20 cellular contexts compared by ENCODE assay signal in genomic region chr10:1107679-1108078, GRCh38. TPM values are rescaled to one million over a fixed set of nuclear protein-coding genes. Genes with fewer than 3 reads are reported as not detected.
DNase-seq lines count a peak whose midpoint lies in the region; ATAC-seq and TF ChIP-seq lines count a peak whose summit lies in the region.
"Had no signal": no experiment of that assay in that cellular context is flagged by ENCODE, and none has a peak within 500 bp of the region (broad histone marks: within the 10 kb centered on the region; RNA-seq: fewer than 3 reads in every experiment).

No MANE protein-coding gene starts in this region.

- H3K36me3 ChIP-seq in GM23338 (ENCODE audit: insufficient read depth) (no peaks in the 10 kb centered on the region; the same call in 1 of the 2 replicates), mucosa of rectum (ENCODE audit: control insufficient read depth in 2 of 2, insufficient read depth in 2 of 2, low read length in 2 of 2) (peaks cover 49 to 68% of the 10 kb centered on the region in 2 donors), prostate gland (no peaks in the 10 kb centered on the region), tibial artery (peaks cover 63 to 95% (median 73%) of the 10 kb centered on the region in 3 donors)

- peak; percentile 36 for DNase-seq in NCI-H345 (lab: John Stamatoyannopoulos, UW)
- no peak for DNase-seq in NCI-H345 treated with DMSO at 0.1 percent for 48 hours (lab: John Stamatoyannopoulos, UW; ENCODE audit: unreplicated experiment)
- DNase-seq in GM23338 (ENCODE audit: low spot score): no peak
- DNase-seq in T-helper 17 cell: no peak
- no peak for DNase-seq in prostate gland (ENCODE audit: low spot score)
- DNase-seq in germinal center (ENCODE audit: low spot score): no peak
- DNase-seq in tibial artery: no peak
- DNase-seq: activated CD4-positive, CD25-positive, alpha-beta regulatory T cell treated with anti-CD3 and anti-CD28 coated beads, Interleukin-2, amount 50 U/mL, for 72 hours; activated effector memory CD4-positive, alpha-beta T cell treated with Interleukin-2 at 50 U/mL for 16 hours; caudate nucleus; DND-41; left ventricle myocardium inferior; MV-4-11; NCI-H2171; retina; RPMI8226 had no signal

- H3K9me3 ChIP-seq in T-helper 17 cell (ENCODE audit: control insufficient read depth, low read length, poor library complexity, severe bottlenecking) (no peaks in the 10 kb centered on the region), mucosa of rectum (ENCODE audit: control insufficient read depth in 2 of 2, low read length in 2 of 2) (no peaks in the 10 kb centered on the region), prostate gland (no peaks in the 10 kb centered on the region), tibial artery (no peaks in the 10 kb centered on the region)
- H3K9me3 ChIP-seq: A549, left ventricle myocardium inferior had no signal

- TF ChIP-seq CTCF in GM23338 (conservative IDR thresholded peaks at IDR 0.05; ENCODE audit: low read depth in 2 of 2) (no peak), prostate gland (IDR thresholded peaks at IDR 0.05) (no peak), tibial artery (IDR thresholded peaks at IDR 0.05) (no peak)

- no peak overlapping the region for H3K9ac ChIP-seq in mucosa of rectum (ENCODE audit: low read depth in 1 of 2, low read length in 2 of 2)

- H3K4me1 ChIP-seq in GM23338 (ENCODE audit: insufficient read depth): peaks cover 8% of the 10 kb centered on the region
- peaks cover 11 to 17% of the 10 kb centered on the region in 2 donors for H3K4me1 ChIP-seq in mucosa of rectum (ENCODE audit: control insufficient read depth in 2 of 2, insufficient read depth in 2 of 2, low read length in 2 of 2)
- H3K4me1 ChIP-seq in prostate gland (replicated peaks): no peaks in the 10 kb centered on the region
- H3K4me1 ChIP-seq in tibial artery: no peaks in the 10 kb centered on the region

- no peak overlapping the region for H3K4me2 ChIP-seq in GM23338
- H3K4me2 ChIP-seq: A549 had no signal

- H3K4me3 Mint-ChIP-seq in GM23338 (no peak overlapping the region), T-helper 17 cell (no peak overlapping the region)

- H3K9me2 ChIP-seq in GM23338 (ENCODE audit: insufficient read depth): no peaks in the 10 kb centered on the region

- peaks cover 8% of the 10 kb centered on the region for H3K27me3 Mint-ChIP-seq in GM23338 (ENCODE audit: insufficient read depth, low read depth, poor library complexity)
- H3K27me3 Mint-ChIP-seq in T-helper 17 cell: no peaks in the 10 kb centered on the region

- H3F3A ChIP-seq in GM23338 (replicated peaks; ENCODE audit: low read depth): no peaks in the 10 kb centered on the region

- WGBS in prostate gland: 82% methylated on average over 6 of the region's 6 CpGs

- ATAC-seq in GM23338: no peak
- ATAC-seq in T-helper 17 cell: no peak
- ATAC-seq: A549, HCT116 had no signal

- peaks cover 29% of the 10 kb centered on the region for H3K4me1 Mint-ChIP-seq in GM23338
- H3K4me1 Mint-ChIP-seq in T-helper 17 cell: peaks cover 24% of the 10 kb centered on the region

- no peak overlapping the region for H3K27ac Mint-ChIP-seq in GM23338
- H3K27ac Mint-ChIP-seq in T-helper 17 cell: peak overlapping the region; percentile 99

- peaks cover 58% of the 10 kb centered on the region for H3K36me3 Mint-ChIP-seq in GM23338 (ENCODE audit: low read depth)
- H3K36me3 Mint-ChIP-seq in T-helper 17 cell (ENCODE audit: low read depth): peaks cover 17% of the 10 kb centered on the region

- H3K27me3 ChIP-seq in GM23338 (ENCODE audit: insufficient read depth) (no peaks in the 10 kb centered on the region), mucosa of rectum (ENCODE audit: control insufficient read depth in 2 of 2, insufficient read depth in 2 of 2, low read length in 2 of 2) (no peaks in the 10 kb centered on the region), prostate gland (replicated peaks; ENCODE audit: insufficient read depth) (no peaks in the 10 kb centered on the region), tibial artery (no peaks in the 10 kb centered on the region)

- no peaks in the 10 kb centered on the region; the same call in 1 of the 2 replicates for H4K20me1 ChIP-seq in GM23338 (replicated peaks; ENCODE audit: insufficient read depth)

- H2AFZ ChIP-seq in GM23338: no peak overlapping the region

- H3K27ac ChIP-seq in GM23338 (ENCODE audit: low read depth) (0 out of 2 replicates have a peak overlapping the region, but pooled peaks have one; percentile 19), mucosa of rectum (ENCODE audit: low read depth in 2 of 2, low read length in 2 of 2) (peak overlapping the region; percentile 25 to 27), prostate gland (no peak overlapping the region), tibial artery (no peak overlapping the region)
- H3K27ac ChIP-seq: A549, HL-60, left ventricle myocardium inferior had no signal

- H3K79me2 ChIP-seq in GM23338 (replicated peaks; ENCODE audit: insufficient read depth): 0 out of 2 replicates have a peak, but pooled peaks cover 7% of the 10 kb centered on the region

- no peak overlapping the region for H3K4me3 ChIP-seq in GM23338
- no peak overlapping the region for H3K4me3 ChIP-seq in mucosa of rectum (ENCODE audit: low read length in 2 of 2)
- no peak overlapping the region for H3K4me3 ChIP-seq in prostate gland
- no peak overlapping the region for H3K4me3 ChIP-seq in tibial artery
- H3K4me3 ChIP-seq: A549, left ventricle myocardium inferior had no signal

- intact Hi-C loops in prostate gland (cut with DNase I) (no loop called here), tibial artery (cut with DNase I; ENCODE audit: low total_unique reads) (no loop called here)

- no peaks in the 10 kb centered on the region for H3K9me3 Mint-ChIP-seq in GM23338

- TF ChIP-seq POLR2A in prostate gland (IDR thresholded peaks at IDR 0.05): no peak

TF ChIP-seq in GM23338, 12 proteins besides CTCF, POLR2A, EP300 and RAD21 (continues in another document):
- TF ChIP-seq ETS1 (IDR thresholded peaks at IDR 0.05) (no peak), JUNB (IDR thresholded peaks at IDR 0.05; ENCODE audit: unreplicated experiment) (no peak)

RNA-seq across cellular contexts. Expression of gene WDR37, which starts 51.5 kb away (rescaled TPM):
- 9.7 and 10.2 TPM in 2 replicates for total RNA-seq in GM23338 (2014; rRNA removed; shearing (Covaris generic))
- 6.0 TPM in 2 replicates for polyA plus RNA-seq in GM23338 (2016; fragmentation: Nextera tagmentation; extraction: Ambion mirVana)
- total RNA-seq in T-helper 17 cell (10 to 100 TPM; 23.6 to 29.7 TPM), prostate gland (10 to 100 TPM; 11.9 to 22.8 TPM)

RNA-seq across cellular contexts. Expression of gene IDI1, which starts 58.8 kb away (rescaled TPM):
- 147 and 154 TPM in 2 replicates for total RNA-seq in GM23338 (2014; rRNA removed; shearing (Covaris generic))
- polyA plus RNA-seq in GM23338 (2016; fragmentation: Nextera tagmentation; extraction: Ambion mirVana): 99.0 and 119 TPM in 2 replicates
- total RNA-seq in T-helper 17 cell: 100 to 1,000 TPM; 116 to 134 TPM
- 10 to 100 TPM; 30.9 to 36.8 TPM for total RNA-seq in prostate gland

Comparison
In these comparisons a context has a peak if more than half of its experiments do, and no peak if none do; other contexts are left out.
1. H3K27ac ChIP-seq: peak in GM23338 (single experiment) and mucosa of rectum (2 of 2); none in prostate gland (0 of 2) and tibial artery (0 of 2).